ENCODE assay signal across 1 cellular context in the genomic region with DNA sequence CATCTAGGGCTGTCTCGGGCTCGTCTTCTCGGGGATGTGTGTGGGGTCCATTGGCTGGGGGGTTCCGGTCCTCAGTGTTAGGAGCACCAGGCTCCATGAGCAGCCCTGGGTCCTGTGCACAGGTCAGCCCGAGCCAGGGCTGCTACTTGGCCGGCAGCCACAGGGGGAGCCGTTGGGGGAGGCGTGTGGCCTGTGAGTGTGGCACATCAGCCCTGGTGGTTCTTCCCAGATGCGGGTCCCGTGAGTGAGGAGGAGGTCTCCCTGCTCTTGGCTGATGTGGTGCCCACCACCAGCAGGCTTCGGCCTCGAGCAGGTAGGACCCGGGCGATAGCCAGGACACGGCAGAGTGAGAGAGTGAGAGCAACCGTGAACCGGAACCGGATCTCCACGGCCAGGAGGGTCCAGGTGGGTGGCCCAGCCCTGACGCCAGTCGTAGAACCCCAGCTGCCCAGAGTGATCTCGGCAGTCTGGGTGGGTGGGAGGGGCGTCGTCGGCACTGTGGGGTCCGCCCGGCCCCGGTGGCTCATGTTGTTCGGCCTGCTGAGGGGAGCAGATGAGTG.
TF ChIP-seq lines count a peak whose summit lies in the region.

No MANE protein-coding gene starts in this region.

TF ChIP-seq in GM23338, 12 proteins besides CTCF, POLR2A, EP300 and RAD21:
- TF ChIP-seq CREB1 (CRISPR knock-in tag; IDR thresholded peaks at IDR 0.05; ENCODE audit: low read depth) (no peak), STAT1 (IDR thresholded peaks at IDR 0.05; ENCODE audit: unreplicated experiment) (no peak), EZH2phosphoT487 (IDR thresholded peaks at IDR 0.05; ENCODE audit: unreplicated experiment) (no peak), NANOG (IDR thresholded peaks at IDR 0.05; ENCODE audit: borderline replicate concordance) (no peak), EZH2 (IDR thresholded peaks at IDR 0.05; ENCODE audit: low read depth, unreplicated experiment) (no peak), ZNF114 (CRISPR knock-in tag; IDR thresholded peaks at IDR 0.05) (no peak), POLR2AphosphoS5 (IDR thresholded peaks at IDR 0.05; ENCODE audit: low read depth) (no peak), ZNF331 (CRISPR knock-in tag; IDR thresholded peaks at IDR 0.05; ENCODE audit: low read depth) (no peak), JUNB (IDR thresholded peaks at IDR 0.05; ENCODE audit: unreplicated experiment) (no peak)
- TF ChIP-seq, protein P1, sequence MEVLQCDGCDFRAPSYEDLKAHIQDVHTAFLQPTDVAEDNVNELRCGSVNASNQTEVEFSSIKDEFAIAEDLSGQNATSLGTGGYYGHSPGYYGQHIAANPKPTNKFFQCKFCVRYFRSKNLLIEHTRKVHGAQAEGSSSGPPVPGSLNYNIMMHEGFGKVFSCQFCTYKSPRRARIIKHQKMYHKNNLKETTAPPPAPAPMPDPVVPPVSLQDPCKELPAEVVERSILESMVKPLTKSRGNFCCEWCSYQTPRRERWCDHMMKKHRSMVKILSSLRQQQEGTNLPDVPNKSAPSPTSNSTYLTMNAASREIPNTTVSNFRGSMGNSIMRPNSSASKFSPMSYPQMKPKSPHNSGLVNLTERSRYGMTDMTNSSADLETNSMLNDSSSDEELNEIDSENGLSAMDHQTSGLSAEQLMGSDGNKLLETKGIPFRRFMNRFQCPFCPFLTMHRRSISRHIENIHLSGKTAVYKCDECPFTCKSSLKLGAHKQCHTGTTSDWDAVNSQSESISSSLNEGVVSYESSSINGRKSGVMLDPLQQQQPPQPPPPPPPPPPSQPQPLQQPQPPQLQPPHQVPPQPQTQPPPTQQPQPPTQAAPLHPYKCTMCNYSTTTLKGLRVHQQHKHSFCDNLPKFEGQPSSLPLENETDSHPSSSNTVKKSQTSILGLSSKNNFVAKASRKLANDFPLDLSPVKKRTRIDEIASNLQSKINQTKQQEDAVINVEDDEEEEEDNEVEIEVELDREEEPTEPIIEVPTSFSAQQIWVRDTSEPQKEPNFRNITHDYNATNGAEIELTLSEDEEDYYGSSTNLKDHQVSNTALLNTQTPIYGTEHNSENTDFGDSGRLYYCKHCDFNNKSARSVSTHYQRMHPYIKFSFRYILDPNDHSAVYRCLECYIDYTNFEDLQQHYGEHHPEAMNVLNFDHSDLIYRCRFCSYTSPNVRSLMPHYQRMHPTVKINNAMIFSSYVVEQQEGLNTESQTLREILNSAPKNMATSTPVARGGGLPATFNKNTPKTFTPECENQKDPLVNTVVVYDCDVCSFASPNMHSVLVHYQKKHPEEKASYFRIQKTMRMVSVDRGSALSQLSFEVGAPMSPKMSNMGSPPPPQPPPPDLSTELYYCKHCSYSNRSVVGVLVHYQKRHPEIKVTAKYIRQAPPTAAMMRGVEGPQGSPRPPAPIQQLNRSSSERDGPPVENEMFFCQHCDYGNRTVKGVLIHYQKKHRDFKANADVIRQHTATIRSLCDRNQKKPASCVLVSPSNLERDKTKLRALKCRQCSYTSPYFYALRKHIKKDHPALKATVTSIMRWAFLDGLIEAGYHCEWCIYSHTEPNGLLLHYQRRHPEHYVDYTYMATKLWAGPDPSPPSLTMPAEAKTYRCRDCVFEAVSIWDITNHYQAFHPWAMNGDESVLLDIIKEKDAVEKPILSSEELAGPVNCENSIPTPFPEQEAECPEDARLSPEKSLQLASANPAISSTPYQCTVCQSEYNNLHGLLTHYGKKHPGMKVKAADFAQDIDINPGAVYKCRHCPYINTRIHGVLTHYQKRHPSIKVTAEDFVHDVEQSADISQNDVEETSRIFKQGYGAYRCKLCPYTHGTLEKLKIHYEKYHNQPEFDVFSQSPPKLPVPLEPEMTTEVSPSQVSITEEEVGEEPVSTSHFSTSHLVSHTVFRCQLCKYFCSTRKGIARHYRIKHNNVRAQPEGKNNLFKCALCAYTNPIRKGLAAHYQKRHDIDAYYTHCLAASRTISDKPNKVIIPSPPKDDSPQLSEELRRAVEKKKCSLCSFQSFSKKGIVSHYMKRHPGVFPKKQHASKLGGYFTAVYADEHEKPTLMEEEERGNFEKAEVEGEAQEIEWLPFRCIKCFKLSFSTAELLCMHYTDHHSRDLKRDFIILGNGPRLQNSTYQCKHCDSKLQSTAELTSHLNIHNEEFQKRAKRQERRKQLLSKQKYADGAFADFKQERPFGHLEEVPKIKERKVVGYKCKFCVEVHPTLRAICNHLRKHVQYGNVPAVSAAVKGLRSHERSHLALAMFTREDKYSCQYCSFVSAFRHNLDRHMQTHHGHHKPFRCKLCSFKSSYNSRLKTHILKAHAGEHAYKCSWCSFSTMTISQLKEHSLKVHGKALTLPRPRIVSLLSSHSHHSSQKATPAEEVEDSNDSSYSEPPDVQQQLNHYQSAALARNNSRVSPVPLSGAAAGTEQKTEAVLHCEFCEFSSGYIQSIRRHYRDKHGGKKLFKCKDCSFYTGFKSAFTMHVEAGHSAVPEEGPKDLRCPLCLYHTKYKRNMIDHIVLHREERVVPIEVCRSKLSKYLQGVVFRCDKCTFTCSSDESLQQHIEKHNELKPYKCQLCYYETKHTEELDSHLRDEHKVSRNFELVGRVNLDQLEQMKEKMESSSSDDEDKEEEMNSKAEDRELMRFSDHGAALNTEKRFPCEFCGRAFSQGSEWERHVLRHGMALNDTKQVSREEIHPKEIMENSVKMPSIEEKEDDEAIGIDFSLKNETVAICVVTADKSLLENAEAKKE (CRISPR knock-in tag; IDR thresholded peaks at IDR 0.05), result no peak
- TF ChIP-seq, protein P2, sequence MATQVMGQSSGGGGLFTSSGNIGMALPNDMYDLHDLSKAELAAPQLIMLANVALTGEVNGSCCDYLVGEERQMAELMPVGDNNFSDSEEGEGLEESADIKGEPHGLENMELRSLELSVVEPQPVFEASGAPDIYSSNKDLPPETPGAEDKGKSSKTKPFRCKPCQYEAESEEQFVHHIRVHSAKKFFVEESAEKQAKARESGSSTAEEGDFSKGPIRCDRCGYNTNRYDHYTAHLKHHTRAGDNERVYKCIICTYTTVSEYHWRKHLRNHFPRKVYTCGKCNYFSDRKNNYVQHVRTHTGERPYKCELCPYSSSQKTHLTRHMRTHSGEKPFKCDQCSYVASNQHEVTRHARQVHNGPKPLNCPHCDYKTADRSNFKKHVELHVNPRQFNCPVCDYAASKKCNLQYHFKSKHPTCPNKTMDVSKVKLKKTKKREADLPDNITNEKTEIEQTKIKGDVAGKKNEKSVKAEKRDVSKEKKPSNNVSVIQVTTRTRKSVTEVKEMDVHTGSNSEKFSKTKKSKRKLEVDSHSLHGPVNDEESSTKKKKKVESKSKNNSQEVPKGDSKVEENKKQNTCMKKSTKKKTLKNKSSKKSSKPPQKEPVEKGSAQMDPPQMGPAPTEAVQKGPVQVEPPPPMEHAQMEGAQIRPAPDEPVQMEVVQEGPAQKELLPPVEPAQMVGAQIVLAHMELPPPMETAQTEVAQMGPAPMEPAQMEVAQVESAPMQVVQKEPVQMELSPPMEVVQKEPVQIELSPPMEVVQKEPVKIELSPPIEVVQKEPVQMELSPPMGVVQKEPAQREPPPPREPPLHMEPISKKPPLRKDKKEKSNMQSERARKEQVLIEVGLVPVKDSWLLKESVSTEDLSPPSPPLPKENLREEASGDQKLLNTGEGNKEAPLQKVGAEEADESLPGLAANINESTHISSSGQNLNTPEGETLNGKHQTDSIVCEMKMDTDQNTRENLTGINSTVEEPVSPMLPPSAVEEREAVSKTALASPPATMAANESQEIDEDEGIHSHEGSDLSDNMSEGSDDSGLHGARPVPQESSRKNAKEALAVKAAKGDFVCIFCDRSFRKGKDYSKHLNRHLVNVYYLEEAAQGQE (IDR thresholded peaks at IDR 0.05; ENCODE audit: unreplicated experiment), result no peak
- TF ChIP-seq, protein P3, sequence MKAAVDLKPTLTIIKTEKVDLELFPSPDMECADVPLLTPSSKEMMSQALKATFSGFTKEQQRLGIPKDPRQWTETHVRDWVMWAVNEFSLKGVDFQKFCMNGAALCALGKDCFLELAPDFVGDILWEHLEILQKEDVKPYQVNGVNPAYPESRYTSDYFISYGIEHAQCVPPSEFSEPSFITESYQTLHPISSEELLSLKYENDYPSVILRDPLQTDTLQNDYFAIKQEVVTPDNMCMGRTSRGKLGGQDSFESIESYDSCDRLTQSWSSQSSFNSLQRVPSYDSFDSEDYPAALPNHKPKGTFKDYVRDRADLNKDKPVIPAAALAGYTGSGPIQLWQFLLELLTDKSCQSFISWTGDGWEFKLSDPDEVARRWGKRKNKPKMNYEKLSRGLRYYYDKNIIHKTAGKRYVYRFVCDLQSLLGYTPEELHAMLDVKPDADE (IDR thresholded peaks at IDR 0.05), result no peak
